In genomic region chr14:50040401-50040775, GRCh38 we compare ENCODE assay signal across 9 cellular contexts.
DNase-seq lines count a peak whose midpoint lies in the region; ATAC-seq and TF ChIP-seq lines count a peak whose summit lies in the region.
"Had no signal": no experiment of that assay in that cellular context is flagged by ENCODE, and none has a peak within 500 bp of the region (broad histone marks: within the 10 kb centered on the region; RNA-seq: fewer than 3 reads in every experiment).

No MANE protein-coding gene starts in this region.

- H3K9me3 Mint-ChIP-seq in activated naive CD4-positive, alpha-beta T cell treated with anti-CD3 and anti-CD28 coated beads, Interleukin-2, amount 10 ng/mL, durations not matched to agents 7 days and 5 days = no peaks in the 10 kb centered on the region

- POLR2A ChIA-PET in PC-3 (lab: Charles Lee; ENCODE audit: unreplicated experiment) = interaction anchor here (0.6 kb wide), 1 partner anchor 406 kb away, joined by 3 read pairs; no protein-coding TSS in a partner anchor

- H3K9me2 ChIP-seq in PC-3 (replicated peaks; ENCODE audit: low read length) = no peaks in the 10 kb centered on the region

- H3K27ac Mint-ChIP-seq in activated naive CD4-positive, alpha-beta T cell treated with anti-CD3 and anti-CD28 coated beads, Interleukin-2, amount 10 ng/mL, durations not matched to agents 7 days and 5 days = peak overlapping the region; percentile 97

- H3K27me3 ChIP-seq in right atrium auricular region = no peaks in the 10 kb centered on the region
- no peaks in the 10 kb centered on the region for H3K27me3 ChIP-seq in PC-3 (ENCODE audit: low read length)
- H3K27me3 ChIP-seq in right lobe of liver = no peaks in the 10 kb centered on the region

- no peaks in the 10 kb centered on the region for H4K20me1 ChIP-seq in PC-3 (ENCODE audit: low read length)

- H3K4me3 ChIP-seq in right atrium auricular region (no peak overlapping the region), PC-3 (ENCODE audit: low read length) (peak overlapping the region; percentile 22; the same call in 1 of the 2 replicates), right lobe of liver (no peak overlapping the region)

- H3K27ac ChIP-seq in right atrium auricular region (no peak overlapping the region), PC-3 (ENCODE audit: low read length) (peak overlapping the region; percentile 90), right lobe of liver (peak overlapping the region in 2 of 3 donors; percentile 3 to 67)
- H3K27ac ChIP-seq: C4-2B had no signal

- peak overlapping the region; percentile 71 for H3K4me3 Mint-ChIP-seq in activated naive CD4-positive, alpha-beta T cell treated with anti-CD3 and anti-CD28 coated beads, Interleukin-2, amount 10 ng/mL, durations not matched to agents 7 days and 5 days

- intact Hi-C loops in Right ventricle myocardium inferior (cut with DNase I) = no loop called here
- intact Hi-C loops in PC-3 (cut with micrococcal nuclease) = loop anchor here (1.0 kb wide), 2 partner anchors 21 to 37 kb away; no protein-coding TSS in a partner anchor
- intact Hi-C loops in right lobe of liver (cut with DNase I) = no loop called here

- CTCF ChIA-PET in PC-3 (lab: Charles Lee) = no interaction called here
- CTCF ChIA-PET in activated naive CD4-positive, alpha-beta T cell treated with anti-CD3 and anti-CD28 coated beads, Interleukin-2, amount 10 ng/mL, durations not matched to agents 7 days and 5 days (lab: Charles Lee) = interaction anchor here (0.8 to 1.9 kb wide), 5 partner anchors 22 to 72 kb away, joined by 3 to 5 read pairs (median 4); no protein-coding TSS in a partner anchor

- peaks cover 0 to 50% of the 10 kb centered on the region in 2 donors for H3K4me1 ChIP-seq in right atrium auricular region
- H3K4me1 ChIP-seq in PC-3 (ENCODE audit: insufficient read depth, low read length) = peaks cover 60% of the 10 kb centered on the region
- H3K4me1 ChIP-seq in right lobe of liver = peaks cover 0 to 30% (median 13%) of the 10 kb centered on the region in 4 donors

- peaks cover 44% of the 10 kb centered on the region for H3K36me3 Mint-ChIP-seq in activated naive CD4-positive, alpha-beta T cell treated with anti-CD3 and anti-CD28 coated beads, Interleukin-2, amount 10 ng/mL, durations not matched to agents 7 days and 5 days

- H3K9ac ChIP-seq in PC-3 (ENCODE audit: low read length) = peak overlapping the region; percentile 73

- 83% methylated on average over 3 of the region's 4 CpGs for WGBS in right lobe of liver (ENCODE audit: insufficient coverage, low coverage, low lambda C conversion rate, missing lambda C conversion rate)

- H3K36me3 ChIP-seq in right atrium auricular region (no peaks in the 10 kb centered on the region), PC-3 (ENCODE audit: low read depth, low read length) (no peaks in the 10 kb centered on the region), right lobe of liver (no peaks in the 10 kb centered on the region)

- H3K4me1 Mint-ChIP-seq in activated naive CD4-positive, alpha-beta T cell treated with anti-CD3 and anti-CD28 coated beads, Interleukin-2, amount 10 ng/mL, durations not matched to agents 7 days and 5 days = peaks cover 79% of the 10 kb centered on the region

- no peaks in the 10 kb centered on the region for H3K27me3 Mint-ChIP-seq in activated naive CD4-positive, alpha-beta T cell treated with anti-CD3 and anti-CD28 coated beads, Interleukin-2, amount 10 ng/mL, durations not matched to agents 7 days and 5 days

- H3K9me3 ChIP-seq in right atrium auricular region (no peaks in the 10 kb centered on the region), PC-3 (ENCODE audit: low read length) (no peaks in the 10 kb centered on the region), right lobe of liver (no peaks in the 10 kb centered on the region)

- no TSS peak for BruUV-seq in PC-3 (replicated peaks; lab: Mats Ljungman, UMichigan)

- peak overlapping the region; percentile 44; the same call in 1 of the 2 replicates for H2AFZ ChIP-seq in PC-3 (ENCODE audit: low read length)

- TF ChIP-seq CTCF in right atrium auricular region (IDR thresholded peaks at IDR 0.05) = no peak
- TF ChIP-seq CTCF in PC-3 (conservative IDR thresholded peaks at IDR 0.05; ENCODE audit: low read depth, low read length) = no peak
- TF ChIP-seq CTCF in right lobe of liver (IDR thresholded peaks at IDR 0.05) = no peak

- peak overlapping the region; percentile 68 for H3K4me2 ChIP-seq in PC-3 (ENCODE audit: low read length)

- peak; percentile 30 for ATAC-seq in Right ventricle myocardium inferior
- ATAC-seq in PC-3 = peak; percentile 60
- ATAC-seq in right lobe of liver = peak in 2 of 4 donors; percentile 18 to 36

- peak; percentile 39 for TF ChIP-seq POLR2A in right lobe of liver (IDR thresholded peaks at IDR 0.05)

- DNase-seq in Right ventricle myocardium inferior (ENCODE audit: missing footprints) (no peak), right atrium auricular region (ENCODE audit: low spot score) (no peak), PC-3 (peak; percentile 91), right lobe of liver (peak in 1 of 3 donors; percentile 34), DMS79 (lab: John Stamatoyannopoulos, UW) (no peak), NCI-H526 (lab: John Stamatoyannopoulos, UW) (no peak), NCI-H2081 treated with DMSO at 0.1 percent for 48 hours (lab: John Stamatoyannopoulos, UW) (no peak)
- peak; percentile 61 for DNase-seq in activated naive CD4-positive, alpha-beta T cell treated with anti-CD3 and anti-CD28 coated beads, Interleukin-2, amount 10 ng/mL, durations not matched to agents 7 days and 5 days

- no peaks in the 10 kb centered on the region for H3K79me2 ChIP-seq in PC-3 (ENCODE audit: low read length)

- H3F3A ChIP-seq in PC-3 (ENCODE audit: low read length, unreplicated experiment) = peaks cover 32% of the 10 kb centered on the region

Comparison
In these comparisons a context has a peak if more than half of its experiments do, and no peak if none do; other contexts are left out.
1. DNase-seq: peak in PC-3 (single experiment) and activated naive CD4-positive, alpha-beta T cell treated with anti-CD3 and anti-CD28 coated beads, Interleukin-2, amount 10 ng/mL, durations not matched to agents 7 days and 5 days (single experiment); none in Right ventricle myocardium inferior (single experiment), right atrium auricular region (single experiment), DMS79 (single experiment), NCI-H526 (0 of 2) and NCI-H2081 treated with DMSO at 0.1 percent for 48 hours (single experiment).
2. H3K27ac ChIP-seq: peak in PC-3 (single experiment) and right lobe of liver (2 of 3); none in right atrium auricular region (0 of 2).